ENCODE assay signal across 18 cellular contexts in genomic region chr14:68666899-68667298, GRCh38.
DNase-seq lines count a peak whose midpoint lies in the region; ATAC-seq and TF ChIP-seq lines count a peak whose summit lies in the region.
"Had no signal": no experiment of that assay in that cellular context is flagged by ENCODE, and none has a peak within 500 bp of the region (broad histone marks: within the 10 kb centered on the region; RNA-seq: fewer than 3 reads in every experiment).

No MANE protein-coding gene starts in this region.

- peak overlapping the region; percentile 78 to 89 (median 87) for H3K27ac ChIP-seq in esophagus muscularis mucosa (replicated peaks in 1 of 4)

- no peaks in the 10 kb centered on the region for H3K27me3 ChIP-seq in esophagus muscularis mucosa

- no peak for ATAC-seq in GM21825 (IDR thresholded peaks at IDR 0.05; ENCODE audit: unreplicated experiment)
- ATAC-seq: A549; activated naive CD8-positive, alpha-beta T cell treated with anti-CD3 and anti-CD28 coated beads, Interleukin-2, amount 50 U/mL, for 24 hours had no signal

- no peak for TF ChIP-seq CTCF in esophagus muscularis mucosa (IDR thresholded peaks at IDR 0.05)
- TF ChIP-seq CTCF in nephron progenitor cell (IDR thresholded peaks at IDR 0.05): no peak
- no peak for TF ChIP-seq CTCF in type B pancreatic cell (conservative IDR thresholded peaks at IDR 0.05)

- H3K36me3 Mint-ChIP-seq in nephron progenitor cell (ENCODE audit: low read depth) (no peaks in the 10 kb centered on the region), type B pancreatic cell (peaks cover 14% of the 10 kb centered on the region)

- no peak for TF ChIP-seq EP300 in esophagus muscularis mucosa (IDR thresholded peaks at IDR 0.05)

- H3K9me3 Mint-ChIP-seq in nephron progenitor cell (peaks cover 3% of the 10 kb centered on the region), type B pancreatic cell (peaks cover 12% of the 10 kb centered on the region)
- H3K9me3 Mint-ChIP-seq: CD4-positive, alpha-beta T cell had no signal

- no peaks in the 10 kb centered on the region for H3K9me3 ChIP-seq in esophagus muscularis mucosa
- H3K9me3 ChIP-seq: A549 had no signal

- H3K4me1 ChIP-seq in esophagus muscularis mucosa: peaks cover 55 to 100% (median 100%) of the 10 kb centered on the region in 4 donors
- H3K4me1 ChIP-seq: A549 had no signal

- WGBS in esophagus muscularis mucosa: 75% methylated on average over 5 of the region's 5 CpGs

- H3K4me3 Mint-ChIP-seq in nephron progenitor cell: no peak overlapping the region
- H3K4me3 Mint-ChIP-seq in type B pancreatic cell: peak overlapping the region; percentile 9
- H3K4me3 Mint-ChIP-seq: activated naive CD8-positive, alpha-beta T cell treated with anti-CD3 and anti-CD28 coated beads, Interleukin-2, amount 50 U/mL, for 24 hours; CD4-positive, alpha-beta T cell had no signal

- intact Hi-C loops in esophagus muscularis mucosa (cut with DNase I): loop anchor here (5.0 kb wide), 1 partner anchor 415 kb away; no protein-coding TSS in a partner anchor

- H3K27ac Mint-ChIP-seq in nephron progenitor cell: peak overlapping the region; percentile 4
- peak overlapping the region; percentile 71 for H3K27ac Mint-ChIP-seq in type B pancreatic cell
- H3K27ac Mint-ChIP-seq: activated naive CD8-positive, alpha-beta T cell treated with anti-CD3 and anti-CD28 coated beads, Interleukin-2, amount 50 U/mL, for 24 hours had no signal

- no peaks in the 10 kb centered on the region for H3K36me3 ChIP-seq in esophagus muscularis mucosa

- no peak overlapping the region for H3K4me3 ChIP-seq in esophagus muscularis mucosa
- H3K4me3 ChIP-seq: A549 had no signal

- H3K4me1 Mint-ChIP-seq in nephron progenitor cell (peaks cover 85% of the 10 kb centered on the region), type B pancreatic cell (ENCODE audit: unreplicated experiment) (peaks cover 87% of the 10 kb centered on the region)

- H3K27me3 Mint-ChIP-seq in nephron progenitor cell (ENCODE audit: low read depth, poor library complexity) (peaks cover 3% of the 10 kb centered on the region), type B pancreatic cell (no peaks in the 10 kb centered on the region)
- H3K27me3 Mint-ChIP-seq: CD4-positive, alpha-beta T cell had no signal

- TF ChIP-seq POLR2A in esophagus muscularis mucosa (IDR thresholded peaks at IDR 0.05; ENCODE audit: low read depth): no peak

- peak; percentile 27 for DNase-seq in activated effector memory CD4-positive, alpha-beta T cell treated with anti-CD3 and anti-CD28 coated beads, Interleukin-2, amount 50 U/mL, for 16 hours
- no peak for DNase-seq in activated effector memory CD4-positive, alpha-beta T cell treated with Interleukin-2 at 50 U/mL for 16 hours
- DNase-seq in esophagus muscularis mucosa (ENCODE audit: extremely low spot score) (no peak), nephron progenitor cell (no peak), type B pancreatic cell (ENCODE audit: extremely low spot score, unreplicated experiment) (peak; percentile 6), iPS-NIHi11 (ENCODE audit: low spot score) (no peak)
- no peak for DNase-seq in stimulated activated CD4-positive, alpha-beta T cell treated with anti-CD3 and anti-CD28 coated beads, Interleukin-12 subunit alpha, Interleukin-12 subunit beta, amount 100 ng/mL, for 4 hours
- DNase-seq: activated CD4-positive, alpha-beta T cell treated with anti-CD3 and anti-CD28 coated beads for 48 hours; activated naive CD8-positive, alpha-beta T cell treated with anti-CD3 and anti-CD28 coated beads, Interleukin-2, amount 50 U/mL, for 24 hours; activated T-cell treated with anti-CD3 and anti-CD28 coated beads, Interleukin-2, amount 50 U/mL, for 1 hour; CD4-positive, alpha-beta T cell; central memory CD4-positive, alpha-beta T cell; DND-41; NCI-H446 treated with DMSO at 0.1 percent for 48 hours; posterior cingulate gyrus; Right ventricle myocardium superior had no signal

Comparison
In these comparisons a context has a peak if more than half of its experiments do, and no peak if none do; other contexts are left out.
1. DNase-seq: peak in activated effector memory CD4-positive, alpha-beta T cell treated with anti-CD3 and anti-CD28 coated beads, Interleukin-2, amount 50 U/mL, for 16 hours (single experiment) and type B pancreatic cell (single experiment); none in activated effector memory CD4-positive, alpha-beta T cell treated with Interleukin-2 at 50 U/mL for 16 hours (single experiment), esophagus muscularis mucosa (single experiment), nephron progenitor cell (single experiment), iPS-NIHi11 (single experiment) and stimulated activated CD4-positive, alpha-beta T cell treated with anti-CD3 and anti-CD28 coated beads, Interleukin-12 subunit alpha, Interleukin-12 subunit beta, amount 100 ng/mL, for 4 hours (single experiment).